Comparison of ENCODE assay signal across 26 cellular contexts in genomic region chr2:158507679-158508078, GRCh38. TPM values are rescaled to one million over a fixed set of nuclear protein-coding genes. Genes with fewer than 3 reads are reported as not detected.
"Had no signal": no experiment of that assay in that cellular context is flagged by ENCODE, and none has a peak within 500 bp of the region (broad histone marks: within the 10 kb centered on the region; RNA-seq: fewer than 3 reads in every experiment).

No MANE protein-coding gene starts in this region.

- H3K27ac Mint-ChIP-seq: activated CD4-positive, alpha-beta T cell treated with anti-CD3 and anti-CD28 coated beads, Interleukin-2, amount 10 ng/mL, durations not matched to agents 24 days and 14 days; activated CD8-positive, alpha-beta T cell treated with anti-CD3 and anti-CD28 coated beads for 36 hours; activated naive CD8-positive, alpha-beta T cell treated with anti-CD3 and anti-CD28 coated beads for 36 hours; activated T-helper 2 cell treated with anti-CD3 and anti-CD28 coated beads, Interferon-gamma antibody, Interleukin-2, Interleukin-4, amounts not matched to agents 10 μg/mL and 5 μg/mL and 100 μg/mL, durations not matched to agents 14 hours and 24 hours and 36 hours; immature natural killer cell; stimulated activated memory B cell treated with anti-CD40 and anti-IgM and Interleukin-4, amounts not matched to agents 10 μg/mL and 1 μg/mL and 100 μg/mL, for 72 hours had no signal

- H3K4me3 Mint-ChIP-seq: activated CD4-positive, alpha-beta T cell treated with anti-CD3 and anti-CD28 coated beads, Interleukin-2, amount 10 ng/mL, durations not matched to agents 24 days and 14 days; activated CD8-positive, alpha-beta T cell treated with anti-CD3 and anti-CD28 coated beads for 36 hours; activated naive CD8-positive, alpha-beta T cell treated with anti-CD3 and anti-CD28 coated beads for 36 hours; immature natural killer cell; stimulated activated memory B cell treated with anti-CD40 and anti-IgM and Interleukin-4, amounts not matched to agents 10 μg/mL and 1 μg/mL and 100 μg/mL, for 72 hours had no signal

- H3K4me1 Mint-ChIP-seq: immature natural killer cell; stimulated activated memory B cell treated with anti-CD40 and anti-IgM and Interleukin-4, amounts not matched to agents 10 μg/mL and 1 μg/mL and 100 μg/mL, for 72 hours had no signal

- DNase-seq: activated CD8-positive, alpha-beta T cell treated with anti-CD3 and anti-CD28 coated beads for 36 hours; activated naive CD8-positive, alpha-beta T cell treated with anti-CD3 and anti-CD28 coated beads for 36 hours; activated T-cell treated with anti-CD3 and anti-CD28 coated beads, Interleukin-2, amount 50 U/mL, for 1 hour; body of pancreas; dermis blood vessel endothelial cell; effector CD8-positive, alpha-beta T cell; erythroblast; foreskin melanocyte; glutamatergic neuron; immature natural killer cell; left ventricle myocardium superior; mammary epithelial cell; midbrain; pancreas; psoas muscle; right cardiac atrium; stimulated activated CD4-positive, alpha-beta T cell treated with anti-CD3 and anti-CD28 coated beads, Interleukin-2, amount 100 ng/mL, for 24 hours; stomach had no signal

- FAIRE-seq: pancreas had no signal

- H2AFZ ChIP-seq: hepatocyte had no signal

- H3K36me3 Mint-ChIP-seq: immature natural killer cell; natural killer cell treated with Interleukin-12 subunit alpha and Interleukin-12 subunit beta and Interleukin-15 and Interleukin-18, amount 100 ng/mL, for 72 hours; stimulated activated memory B cell treated with anti-CD40 and anti-IgM and Interleukin-4, amounts not matched to agents 10 μg/mL and 1 μg/mL and 100 μg/mL, for 72 hours had no signal

- H3K27me3 Mint-ChIP-seq: activated CD4-positive, alpha-beta T cell treated with anti-CD3 and anti-CD28 coated beads, Interleukin-2, amount 10 ng/mL, durations not matched to agents 24 days and 14 days; activated CD8-positive, alpha-beta T cell treated with anti-CD3 and anti-CD28 coated beads for 36 hours; activated naive CD8-positive, alpha-beta T cell treated with anti-CD3 and anti-CD28 coated beads for 36 hours; natural killer cell treated with Interleukin-12 subunit alpha and Interleukin-12 subunit beta and Interleukin-15 and Interleukin-18, amount 100 ng/mL, for 72 hours; stimulated activated memory B cell treated with anti-CD40 and anti-IgM and Interleukin-4, amounts not matched to agents 10 μg/mL and 1 μg/mL and 100 μg/mL, for 72 hours had no signal

- H3K9me3 ChIP-seq: body of pancreas, pancreas, psoas muscle, stomach, suprapubic skin, tibial nerve had no signal

- H3K27me3 ChIP-seq: body of pancreas, hepatocyte, pancreas, stomach, suprapubic skin, tibial nerve had no signal

- H3K36me3 ChIP-seq: pancreas, stomach, suprapubic skin, tibial nerve had no signal

- H3K4me2 ChIP-seq: hepatocyte had no signal

- H3K27ac ChIP-seq: body of pancreas, hepatocyte, pancreas, psoas muscle, stomach, suprapubic skin, tibial nerve, VCaP had no signal

- H3K4me3 ChIP-seq: body of pancreas, hepatocyte, pancreas, psoas muscle, stomach, suprapubic skin, tibial nerve had no signal

- ATAC-seq: body of pancreas; left ventricle myocardium superior; right cardiac atrium; stimulated activated memory B cell treated with anti-CD40 and anti-IgM and Interleukin-4, amounts not matched to agents 10 μg/mL and 1 μg/mL and 100 μg/mL, for 72 hours had no signal

- H3K9me3 Mint-ChIP-seq: activated CD4-positive, alpha-beta T cell treated with anti-CD3 and anti-CD28 coated beads, Interleukin-2, amount 10 ng/mL, durations not matched to agents 24 days and 14 days; activated CD8-positive, alpha-beta T cell treated with anti-CD3 and anti-CD28 coated beads for 36 hours; activated naive CD8-positive, alpha-beta T cell treated with anti-CD3 and anti-CD28 coated beads for 36 hours; activated T-helper 2 cell treated with anti-CD3 and anti-CD28 coated beads, Interferon-gamma antibody, Interleukin-2, Interleukin-4, amounts not matched to agents 10 μg/mL and 5 μg/mL and 100 μg/mL, durations not matched to agents 14 hours and 24 hours and 36 hours; immature natural killer cell; natural killer cell treated with Interleukin-12 subunit alpha and Interleukin-12 subunit beta and Interleukin-15 and Interleukin-18, amount 100 ng/mL, for 72 hours; stimulated activated memory B cell treated with anti-CD40 and anti-IgM and Interleukin-4, amounts not matched to agents 10 μg/mL and 1 μg/mL and 100 μg/mL, for 72 hours had no signal

- H3K4me1 ChIP-seq: psoas muscle had no signal

RNA-seq across cellular contexts. Expression of gene CCDC148, which starts 51.1 kb away (rescaled TPM):
- total RNA-seq: activated CD4-positive, alpha-beta T cell treated with anti-CD3 and anti-CD28 coated beads, Interleukin-2, amount 10 ng/mL, durations not matched to agents 24 days and 14 days; activated CD8-positive, alpha-beta T cell treated with anti-CD3 and anti-CD28 coated beads for 36 hours; activated naive CD8-positive, alpha-beta T cell treated with anti-CD3 and anti-CD28 coated beads for 36 hours; activated T-helper 2 cell treated with anti-CD3 and anti-CD28 coated beads, Interferon-gamma antibody, Interleukin-2, Interleukin-4, amounts not matched to agents 10 μg/mL and 5 μg/mL and 100 μg/mL, durations not matched to agents 14 hours and 24 hours and 36 hours; natural killer cell treated with Interleukin-12 subunit alpha and Interleukin-12 subunit beta and Interleukin-15 and Interleukin-18, amount 100 ng/mL, for 72 hours; psoas muscle had no signal
- polyA plus RNA-seq: immature natural killer cell had no signal
